Comparison of ENCODE assay signal across 13 cellular contexts in genomic region chr2:239304533-239305221, GRCh38.
DNase-seq lines count a peak whose midpoint lies in the region; ATAC-seq, FAIRE-seq and TF ChIP-seq lines count a peak whose summit lies in the region.
"Had no signal": no experiment of that assay in that cellular context is flagged by ENCODE, and none has a peak within 500 bp of the region (broad histone marks: within the 10 kb centered on the region; RNA-seq: fewer than 3 reads in every experiment).

No MANE protein-coding gene starts in this region.

- DNase-seq in cardiac septum (ENCODE audit: low spot score) (peak; percentile 65), Right ventricle myocardium superior (no peak), dorsolateral prefrontal cortex (peak in 6 of 10 donors; percentile 4 to 34 (median 17)), neural progenitor cell (ENCODE audit: low spot score) (no peak), upper lobe of right lung (peak; percentile 47), NCI-H146 (lab: John Stamatoyannopoulos, UW) (no peak), GM03348 (ENCODE audit: low spot score) (no peak), HTR-8/SVneo (ENCODE audit: insufficient read length, low spot score) (no peak)
- DNase-seq: DMS153, NCI-H1105 treated with DMSO at 0.1 percent for 48 hours, NCI-H446 treated with DMSO at 0.1 percent for 48 hours had no signal

- peak overlapping the region; percentile 17 for H3K4me2 ChIP-seq in neural progenitor cell

- H3F3A ChIP-seq in neural progenitor cell (ENCODE audit: low read depth), result peaks cover 5% of the 10 kb centered on the region

- H3K4me3 ChIP-seq in dorsolateral prefrontal cortex, result peak overlapping the region in 3 of 59 donors; percentile 8 to 21 (median 13)
- H3K4me3 ChIP-seq in neural progenitor cell, result no peak overlapping the region
- no peak overlapping the region for H3K4me3 ChIP-seq in upper lobe of right lung

- H3K36me3 Mint-ChIP-seq in neural progenitor cell, result peaks cover 3% of the 10 kb centered on the region
- H3K36me3 Mint-ChIP-seq: activated naive CD8-positive, alpha-beta T cell had no signal

- H3K9me3 Mint-ChIP-seq in neural progenitor cell, result no peaks in the 10 kb centered on the region

- ATAC-seq in Right ventricle myocardium superior (ENCODE audit: poor library complexity) (no peak), upper lobe of right lung (no peak)
- ATAC-seq: Panc1 had no signal

- FAIRE-seq in HTR-8/SVneo (lab: Jason Lieb, UNC), result no peak

- TF ChIP-seq CTCF in dorsolateral prefrontal cortex (IDR thresholded peaks at IDR 0.05 in 54 of 56, conservative IDR thresholded peaks at IDR 0.05 in 2 of 56; ENCODE audit: low read depth in 1 of 56, partially characterized antibody in 56 of 56) (no peak), neural progenitor cell (IDR thresholded peaks at IDR 0.05) (no peak), upper lobe of right lung (IDR thresholded peaks at IDR 0.05) (no peak)

- no peak overlapping the region for H2AFZ ChIP-seq in neural progenitor cell (replicated peaks)

- H3K36me3 ChIP-seq in neural progenitor cell (no peaks in the 10 kb centered on the region), upper lobe of right lung (no peaks in the 10 kb centered on the region)

- peaks cover 89% of the 10 kb centered on the region for H3K79me2 ChIP-seq in neural progenitor cell (ENCODE audit: low read depth)

- peaks cover 96% of the 10 kb centered on the region for H4K20me1 ChIP-seq in neural progenitor cell (ENCODE audit: low read depth)

- H3K27me3 Mint-ChIP-seq in neural progenitor cell (ENCODE audit: insufficient read depth, low read depth), result no peaks in the 10 kb centered on the region
- H3K27me3 Mint-ChIP-seq: activated naive CD8-positive, alpha-beta T cell had no signal

- no peak overlapping the region for H3K4me3 Mint-ChIP-seq in neural progenitor cell
- H3K4me3 Mint-ChIP-seq: activated naive CD8-positive, alpha-beta T cell had no signal

- H3K9me3 ChIP-seq in neural progenitor cell (ENCODE audit: low read depth), result no peaks in the 10 kb centered on the region
- no peaks in the 10 kb centered on the region for H3K9me3 ChIP-seq in upper lobe of right lung

- intact Hi-C loops in cardiac septum (cut with DNase I) (loop anchor here (5.0 kb wide), 1 partner anchor 77 kb away; no protein-coding TSS in a partner anchor), Right ventricle myocardium superior (cut with DNase I) (no loop called here), dorsolateral prefrontal cortex (cut with DNase I) (no loop called here), upper lobe of right lung (cut with DNase I) (no loop called here)

- H3K4me1 Mint-ChIP-seq in neural progenitor cell, result peaks cover 66% of the 10 kb centered on the region

- H3K27me3 ChIP-seq in dorsolateral prefrontal cortex (no peaks in the 10 kb centered on the region), neural progenitor cell (no peaks in the 10 kb centered on the region), upper lobe of right lung (no peaks in the 10 kb centered on the region)

- H3K4me1 ChIP-seq in neural progenitor cell (peaks cover 40% of the 10 kb centered on the region), upper lobe of right lung (peaks cover 13% of the 10 kb centered on the region)

- H3K27ac ChIP-seq in dorsolateral prefrontal cortex (peak overlapping the region in 7 of 59 donors; percentile 11 to 62 (median 31)), neural progenitor cell (peak overlapping the region; percentile 62), upper lobe of right lung (no peak overlapping the region)

- H3K9ac ChIP-seq in neural progenitor cell, result no peak overlapping the region

- peak overlapping the region; percentile 82 for H3K27ac Mint-ChIP-seq in neural progenitor cell
- H3K27ac Mint-ChIP-seq: activated naive CD8-positive, alpha-beta T cell had no signal

Comparison
In these comparisons a context has a peak if more than half of its experiments do, and no peak if none do; other contexts are left out.
1. DNase-seq: peak in cardiac septum (single experiment), dorsolateral prefrontal cortex (6 of 10) and upper lobe of right lung (single experiment); none in Right ventricle myocardium superior (single experiment), neural progenitor cell (single experiment), NCI-H146 (single experiment), GM03348 (single experiment) and HTR-8/SVneo (single experiment).